Comparison of ENCODE assay signal across 8 cellular contexts in the genomic region with DNA sequence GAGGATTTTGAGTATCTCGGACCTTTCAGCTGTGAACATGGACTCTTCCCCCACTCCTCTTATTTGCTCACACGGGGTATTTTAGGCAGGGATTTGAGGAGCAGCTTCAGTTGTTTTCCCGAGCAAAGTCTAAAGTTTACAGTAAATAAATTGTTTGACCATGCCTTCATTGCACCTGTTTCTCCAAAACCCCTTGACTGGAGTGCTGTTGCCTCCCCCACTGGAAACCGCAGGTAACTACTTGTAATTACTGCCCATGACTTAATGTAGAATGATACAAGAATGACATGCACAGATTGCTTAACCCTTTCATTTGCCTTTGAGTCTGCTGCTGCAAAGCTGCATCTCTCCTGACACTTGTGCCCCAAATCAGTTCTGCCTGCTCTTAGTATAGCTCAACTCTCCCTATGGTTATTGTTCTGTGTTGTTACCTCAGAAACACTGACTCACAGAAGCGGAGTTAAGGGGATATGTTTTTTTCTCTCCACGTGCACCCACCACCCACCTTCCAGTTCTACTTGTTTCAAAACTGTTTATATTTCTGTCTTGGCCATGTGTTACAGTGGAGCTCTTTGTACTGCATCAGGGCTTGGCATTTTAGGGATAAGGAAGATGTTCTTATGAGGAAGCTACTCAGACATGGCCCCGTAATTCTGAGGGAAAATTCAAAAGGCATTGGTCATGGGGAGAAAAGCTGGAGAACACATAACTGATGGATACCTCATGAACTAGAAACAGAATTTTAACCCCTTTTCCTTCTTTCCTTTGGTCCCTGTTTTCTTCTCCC. TPM values are rescaled to one million over a fixed set of nuclear protein-coding genes. Genes with fewer than 3 reads are reported as not detected.
DNase-seq lines count a peak whose midpoint lies in the region; ATAC-seq and TF ChIP-seq lines count a peak whose summit lies in the region.

No MANE protein-coding gene starts in this region.

- H3K79me2 ChIP-seq in osteoblast (ENCODE audit: insufficient read depth, low read length) = peaks cover 62% of the 10 kb centered on the region

- H3K4me3 Mint-ChIP-seq in dendritic cell treated with granulocyte-macrophage colony-stimulating factor and Interleukin-4, amounts not matched to agents 40 ng/mL and 50 ng/mL, for 4 days = peak overlapping the region; percentile 85

- ATAC-seq in GM19452 (IDR thresholded peaks at IDR 0.05; ENCODE audit: unreplicated experiment) (no peak), HG02840 (IDR thresholded peaks at IDR 0.05; ENCODE audit: low FRiP score, unreplicated experiment) (no peak)

- no peak overlapping the region for H3K27ac ChIP-seq in osteoblast (ENCODE audit: low read depth, low read length)

- H3K9me3 ChIP-seq in MG63 = no peaks in the 10 kb centered on the region
- no peaks in the 10 kb centered on the region for H3K9me3 ChIP-seq in osteoblast (ENCODE audit: low read depth, low read length)

- H3K4me3 ChIP-seq in MG63 (peak overlapping the region; percentile 77), osteoblast (ENCODE audit: insufficient read depth, low read length) (peak overlapping the region; percentile 83)

- H3K4me1 ChIP-seq in osteoblast (ENCODE audit: insufficient read depth, low read length) = peaks cover 28% of the 10 kb centered on the region

- H3K4me2 ChIP-seq in osteoblast (ENCODE audit: insufficient read depth, low read length) = peak overlapping the region; percentile 91

- intact Hi-C loops in dendritic cell treated with granulocyte-macrophage colony-stimulating factor and Interleukin-4, amounts not matched to agents 40 ng/mL and 50 ng/mL, for 4 days (cut with micrococcal nuclease) = loop anchor here (5.0 kb wide), 1 partner anchor 134 kb away; no protein-coding TSS in a partner anchor

- TF ChIP-seq CTCF in osteoblast (IDR thresholded peaks at IDR 0.05; ENCODE audit: extremely low read depth, low read depth, low read length) = no peak

- H2AFZ ChIP-seq in osteoblast (ENCODE audit: low read length) = peak overlapping the region; percentile 39

- H3K36me3 Mint-ChIP-seq in dendritic cell treated with granulocyte-macrophage colony-stimulating factor and Interleukin-4, amounts not matched to agents 40 ng/mL and 50 ng/mL, for 4 days (ENCODE audit: low read depth) = no peaks in the 10 kb centered on the region

- no peaks in the 10 kb centered on the region for H4K20me1 ChIP-seq in osteoblast (ENCODE audit: insufficient read depth, low read length)

- H3K27me3 ChIP-seq in MG63 = no peaks in the 10 kb centered on the region
- no peaks in the 10 kb centered on the region for H3K27me3 ChIP-seq in osteoblast (ENCODE audit: insufficient read depth, low read length)

- DNase-seq in Daoy (ENCODE audit: low read depth) (peak; percentile 46), MG63 (no peak), osteoblast (ENCODE audit: insufficient read length, low spot score, missing footprints) (no peak), DMS79 (lab: John Stamatoyannopoulos, UW) (no peak), DMS79 treated with DMSO at 0.1 percent for 48 hours (lab: John Stamatoyannopoulos, UW) (no peak)

- peaks cover 37% of the 10 kb centered on the region for H3K36me3 ChIP-seq in MG63
- no peaks in the 10 kb centered on the region for H3K36me3 ChIP-seq in osteoblast (ENCODE audit: insufficient read depth, low read length)

- no peaks in the 10 kb centered on the region for H3K9me3 Mint-ChIP-seq in dendritic cell treated with granulocyte-macrophage colony-stimulating factor and Interleukin-4, amounts not matched to agents 40 ng/mL and 50 ng/mL, for 4 days

- H3K27ac Mint-ChIP-seq in dendritic cell treated with granulocyte-macrophage colony-stimulating factor and Interleukin-4, amounts not matched to agents 40 ng/mL and 50 ng/mL, for 4 days = peak overlapping the region; percentile 90

- H3K27me3 Mint-ChIP-seq in dendritic cell treated with granulocyte-macrophage colony-stimulating factor and Interleukin-4, amounts not matched to agents 40 ng/mL and 50 ng/mL, for 4 days = no peaks in the 10 kb centered on the region

- H3K4me1 Mint-ChIP-seq in dendritic cell treated with granulocyte-macrophage colony-stimulating factor and Interleukin-4, amounts not matched to agents 40 ng/mL and 50 ng/mL, for 4 days (ENCODE audit: low read depth) = peaks cover 74% of the 10 kb centered on the region

RNA-seq across cellular contexts. Expression of gene ADRB2, which starts 2.2 kb away (rescaled TPM):
- total RNA-seq in Daoy (2014; rRNA removed; shearing (Covaris generic)) = 2.1 and 3.7 TPM in 2 replicates
- 5.3 and 12.9 TPM in 2 replicates for total RNA-seq in MG63 (2014; rRNA removed; shearing (Covaris generic); ENCODE audit: low replicate concordance)
- total RNA-seq in osteoblast = under 0.01 and 0.29 TPM in 2 replicates
